Comparison of ENCODE assay signal across 23 cellular contexts in genomic region chr1:88189525-88189924, GRCh38.
"Had no signal": no experiment of that assay in that cellular context is flagged by ENCODE, and none has a peak within 500 bp of the region (broad histone marks: within the 10 kb centered on the region; RNA-seq: fewer than 3 reads in every experiment).

No MANE protein-coding gene starts in this region.

- H3K36me3 Mint-ChIP-seq: activated CD4-positive, alpha-beta memory T cell treated with anti-CD3 and anti-CD28 coated beads for 36 hours; activated naive CD8-positive, alpha-beta T cell; brain; WTC11 had no signal

- H3K4me3 Mint-ChIP-seq: activated CD4-positive, alpha-beta memory T cell treated with anti-CD3 and anti-CD28 coated beads for 36 hours; activated CD4-positive, alpha-beta T cell treated with anti-CD3 and anti-CD28 coated beads, Interleukin-2, amount 10 ng/mL, durations not matched to agents 24 days and 14 days; activated naive CD4-positive, alpha-beta T cell treated with anti-CD3 and anti-CD28 coated beads for 36 hours; activated naive CD8-positive, alpha-beta T cell; activated T-helper 17 cell treated with anti-CD3 and anti-CD28 coated beads, Interleukin-2, amount 50 U/mL, for 72 hours; brain; T-helper 17 cell; WTC11 had no signal

- H3K9me3 Mint-ChIP-seq: activated CD4-positive, alpha-beta memory T cell treated with anti-CD3 and anti-CD28 coated beads for 36 hours; activated CD4-positive, alpha-beta T cell treated with anti-CD3 and anti-CD28 coated beads, Interleukin-2, amount 10 ng/mL, durations not matched to agents 24 days and 14 days; activated naive CD4-positive, alpha-beta T cell treated with anti-CD3 and anti-CD28 coated beads for 36 hours; activated T-helper 17 cell treated with anti-CD3 and anti-CD28 coated beads, Interleukin-2, amount 50 U/mL, for 72 hours; WTC11 had no signal

- H3K4me3 ChIP-seq: cardiac muscle cell, MG63 had no signal

- H3K27ac ChIP-seq: cardiac muscle cell had no signal

- DNase-seq: activated CD4-positive, alpha-beta memory T cell treated with anti-CD3 and anti-CD28 coated beads for 36 hours; activated CD4-positive, alpha-beta T cell treated with anti-CD3 and anti-CD28 coated beads for 1 hour; activated CD4-positive, alpha-beta T cell treated with anti-CD3 and anti-CD28 coated beads, Interleukin-2, amount 10 ng/mL, durations not matched to agents 24 days and 14 days; activated gamma-delta T cell; activated naive CD4-positive, alpha-beta T cell treated with anti-CD3 and anti-CD28 coated beads for 36 hours; activated T-cell treated with anti-CD3 and anti-CD28 coated beads for 4 hours; activated T-cell treated with anti-CD3 and anti-CD28 coated beads, Interleukin-2, amount 50 U/mL, for 48 hours; amygdala; MG63; NCI-H1105 treated with DMSO at 0.1 percent for 48 hours; NCI-H1436 treated with DMSO at 0.1 percent for 48 hours; NCI-H187; NCI-H2081; NCI-H510A treated with DMSO at 0.1 percent for 48 hours; SIG-M5; T-helper 17 cell; T-helper 9 cell had no signal

- H3K27ac Mint-ChIP-seq: activated CD4-positive, alpha-beta memory T cell treated with anti-CD3 and anti-CD28 coated beads for 36 hours; activated CD4-positive, alpha-beta T cell treated with anti-CD3 and anti-CD28 coated beads, Interleukin-2, amount 10 ng/mL, durations not matched to agents 24 days and 14 days; activated naive CD4-positive, alpha-beta T cell treated with anti-CD3 and anti-CD28 coated beads for 36 hours; activated naive CD8-positive, alpha-beta T cell; activated T-helper 17 cell treated with anti-CD3 and anti-CD28 coated beads, Interleukin-2, amount 50 U/mL, for 72 hours; brain; T-helper 17 cell; WTC11 had no signal

- H3K27me3 Mint-ChIP-seq: brain had no signal

- ATAC-seq: activated T-helper 17 cell treated with anti-CD3 and anti-CD28 coated beads, Interleukin-2, amount 50 U/mL, for 72 hours; T-helper 17 cell; WTC11 had no signal

- H3K27me3 ChIP-seq: cardiac muscle cell, MG63 had no signal

- FAIRE-seq: astrocyte had no signal

- H3K9me3 ChIP-seq: MG63 had no signal

- H3K4me1 Mint-ChIP-seq: activated T-helper 17 cell treated with anti-CD3 and anti-CD28 coated beads, Interleukin-2, amount 50 U/mL, for 72 hours had no signal

- H3K36me3 ChIP-seq: cardiac muscle cell, MG63 had no signal
